Comparison of ENCODE assay signal across 8 cellular contexts in the genomic region with DNA sequence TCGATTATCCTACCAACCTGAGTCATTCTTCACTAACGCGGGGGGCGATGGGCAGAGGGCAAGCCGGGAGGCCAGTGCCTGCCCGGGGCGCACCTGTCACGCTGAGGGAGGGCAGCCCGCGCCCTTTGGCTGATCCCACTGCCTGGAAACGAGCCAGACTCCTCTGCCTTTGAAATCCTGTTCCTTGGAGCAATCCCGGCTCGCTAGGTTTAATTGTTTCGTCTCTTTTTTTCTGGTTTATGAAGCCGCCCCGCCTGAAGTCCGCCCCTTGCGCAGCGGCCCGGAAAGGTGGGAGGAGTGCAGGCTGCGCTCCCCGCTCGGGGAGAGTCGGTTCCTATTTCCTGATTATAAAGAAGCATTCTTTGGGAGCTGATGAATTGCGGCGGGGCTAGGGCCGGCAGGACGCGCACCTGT.
DNase-seq lines count a peak whose midpoint lies in the region; ATAC-seq and TF ChIP-seq lines count a peak whose summit lies in the region.

No MANE protein-coding gene starts in this region.

- H3K4me3 Mint-ChIP-seq in naive thymus-derived CD8-positive, alpha-beta T cell, result peak overlapping the region; percentile 72 to 93 (median 82)

- H3K27ac Mint-ChIP-seq in naive thymus-derived CD8-positive, alpha-beta T cell, result peak overlapping the region in 4 of 10 donors; percentile 47 to 94 (median 64)

- H3K9me3 Mint-ChIP-seq in naive thymus-derived CD8-positive, alpha-beta T cell, result peaks cover 0 to 2% (median 0%) of the 10 kb centered on the region in 9 donors

- H3K4me1 Mint-ChIP-seq in naive thymus-derived CD8-positive, alpha-beta T cell, result peaks cover 7 to 21% (median 11%) of the 10 kb centered on the region in 4 donors

- no peak for TF ChIP-seq CTCF in Peyer's patch (IDR thresholded peaks at IDR 0.05)
- TF ChIP-seq CTCF in colonic mucosa (IDR thresholded peaks at IDR 0.05), result no peak

- peaks cover 0 to 2% (median 0%) of the 10 kb centered on the region in 5 donors for H3K27me3 Mint-ChIP-seq in naive thymus-derived CD8-positive, alpha-beta T cell

- H3K4me1 ChIP-seq in Peyer's patch (no peaks in the 10 kb centered on the region), colonic mucosa (no peaks in the 10 kb centered on the region)

- H3K4me3 ChIP-seq in Peyer's patch (peak overlapping the region in 3 of 4 donors; percentile 24 to 33 (median 27)), colonic mucosa (peak overlapping the region; percentile 10)

- H3K36me3 ChIP-seq in Peyer's patch (no peaks in the 10 kb centered on the region), colonic mucosa (no peaks in the 10 kb centered on the region)

- H3K36me3 Mint-ChIP-seq in naive thymus-derived CD8-positive, alpha-beta T cell, result peaks cover 0 to 5% (median 0%) of the 10 kb centered on the region in 3 donors

- peak; percentile 25 for ATAC-seq in HG02870 (IDR thresholded peaks at IDR 0.05; ENCODE audit: unreplicated experiment)
- ATAC-seq in naive thymus-derived CD8-positive, alpha-beta T cell, result peak; percentile 36 to 69

- DNase-seq in D341Med (ENCODE audit: low spot score) (peak; percentile 71), Peyer's patch (peak in 2 of 3 donors; percentile 49 to 58), colonic mucosa (peak; percentile 46), RKO (ENCODE audit: low spot score) (no peak), NAMALWA (ENCODE audit: low spot score) (no peak)
- DNase-seq in naive thymus-derived CD8-positive, alpha-beta T cell, result peak in 2 of 10 donors; percentile 9 to 10
- DNase-seq in effector CD4-positive, alpha-beta T cell, result no peak

- H3K27me3 ChIP-seq in Peyer's patch, result no peaks in the 10 kb centered on the region
- H3K27me3 ChIP-seq in colonic mucosa, result peaks cover 10% of the 10 kb centered on the region

- H3K27ac ChIP-seq in Peyer's patch (no peak overlapping the region), colonic mucosa (no peak overlapping the region)

- intact Hi-C loops in colonic mucosa (cut with DNase I), result no loop called here

- H3K9me3 ChIP-seq in Peyer's patch (no peaks in the 10 kb centered on the region), colonic mucosa (no peaks in the 10 kb centered on the region)

- peak overlapping the region in 1 of 2 donors; percentile 18 for H3K9ac ChIP-seq in colonic mucosa (ENCODE audit: low read depth in 2 of 2, low read length in 2 of 2)

- no peak for TF ChIP-seq POLR2A in Peyer's patch (IDR thresholded peaks at IDR 0.05)

- POLR2A ChIA-PET in naive thymus-derived CD8-positive, alpha-beta T cell (lab: Charles Lee), result interaction anchor here (0.7 kb wide), 1 partner anchor 479 kb away, joined by 4 read pairs; no protein-coding TSS in a partner anchor

Comparison
In these comparisons a context has a peak if more than half of its experiments do, and no peak if none do; other contexts are left out.
1. DNase-seq: peak in D341Med (single experiment), Peyer's patch (2 of 3) and colonic mucosa (single experiment); none in RKO (single experiment), effector CD4-positive, alpha-beta T cell (single experiment) and NAMALWA (single experiment).